Comparison of ENCODE assay signal across 8 cellular contexts in genomic region chr19:2034729-2035589, GRCh38. TPM values are rescaled to one million over a fixed set of nuclear protein-coding genes. Genes with fewer than 3 reads are reported as not detected.
DNase-seq lines count a peak whose midpoint lies in the region; ATAC-seq and TF ChIP-seq lines count a peak whose summit lies in the region.

No MANE protein-coding gene starts in this region.

- no peak for TF ChIP-seq CTCF in fibroblast of the aortic adventitia (IDR thresholded peaks at IDR 0.05; ENCODE audit: insufficient read depth, low read length)

- DNase-seq in left ventricle myocardium superior (peak; percentile 47), cardiac septum (ENCODE audit: low spot score) (no peak), fibroblast of the aortic adventitia (ENCODE audit: low read depth) (peak; percentile 31), NCI-H510A treated with DMSO at 0.1 percent for 48 hours (lab: John Stamatoyannopoulos, UW) (no peak), NCI-H510A (lab: John Stamatoyannopoulos, UW) (no peak)
- DNase-seq in activated CD4-positive, alpha-beta T cell treated with anti-CD3 and anti-CD28 coated beads, Interleukin-2, amount 50 U/mL, for 4 hours = peak; percentile 50 to 56
- peak; percentile 70 to 72 for DNase-seq in stimulated activated CD4-positive, alpha-beta T cell treated with anti-CD3 and anti-CD28 coated beads, Interleukin-2, amount 100 ng/mL, for 24 hours

- no peak overlapping the region for H3K4me3 ChIP-seq in fibroblast of the aortic adventitia (ENCODE audit: low read depth, low read length)

- intact Hi-C loops in left ventricle myocardium superior (cut with micrococcal nuclease) (no loop called here), cardiac septum (cut with DNase I) (no loop called here)

- ATAC-seq in left ventricle myocardium superior = no peak
- no peak for ATAC-seq in GM19351 (IDR thresholded peaks at IDR 0.05; ENCODE audit: unreplicated experiment)

RNA-seq across cellular contexts. Expression of gene MKNK2, which starts 16.1 kb away (rescaled TPM):
- total RNA-seq in left ventricle myocardium superior = 272 TPM
- total RNA-seq in cardiac septum = 122 TPM
- 75.8 and 84.3 TPM in 2 replicates for total RNA-seq in fibroblast of the aortic adventitia (ENCODE audit: low replicate concordance)

RNA-seq across cellular contexts. Expression of gene BTBD2, which starts 19.4 kb away (rescaled TPM):
- total RNA-seq in left ventricle myocardium superior (65.6 TPM), cardiac septum (60.5 TPM), fibroblast of the aortic adventitia (ENCODE audit: low replicate concordance) (15.5 and 59.3 TPM in 2 replicates)

Comparison
In these comparisons a context has a peak if more than half of its experiments do, and no peak if none do; other contexts are left out.
1. DNase-seq: peak in left ventricle myocardium superior (single experiment), activated CD4-positive, alpha-beta T cell treated with anti-CD3 and anti-CD28 coated beads, Interleukin-2, amount 50 U/mL, for 4 hours (2 of 2), fibroblast of the aortic adventitia (single experiment) and stimulated activated CD4-positive, alpha-beta T cell treated with anti-CD3 and anti-CD28 coated beads, Interleukin-2, amount 100 ng/mL, for 24 hours (2 of 2); none in cardiac septum (single experiment), NCI-H510A treated with DMSO at 0.1 percent for 48 hours (single experiment) and NCI-H510A (single experiment).